Comparison of ENCODE assay signal across 14 cellular contexts in genomic region chr18:75167137-75167536, GRCh38. TPM values are rescaled to one million over a fixed set of nuclear protein-coding genes. Genes with fewer than 3 reads are reported as not detected.
DNase-seq lines count a peak whose midpoint lies in the region; ATAC-seq and TF ChIP-seq lines count a peak whose summit lies in the region.
"Had no signal": no experiment of that assay in that cellular context is flagged by ENCODE, and none has a peak within 500 bp of the region (broad histone marks: within the 10 kb centered on the region; RNA-seq: fewer than 3 reads in every experiment).

No MANE protein-coding gene starts in this region.

- H3K36me3 ChIP-seq in SJSA1 (no peaks in the 10 kb centered on the region), muscle layer of colon (ENCODE audit: insufficient read depth, low read length) (no peaks in the 10 kb centered on the region), subcutaneous abdominal adipose tissue (ENCODE audit: control insufficient read depth in 5 of 5, insufficient read depth in 5 of 5, low read length in 5 of 5) (no peaks in the 10 kb centered on the region), psoas muscle (ENCODE audit: insufficient read depth in 1 of 2, low read depth in 1 of 2) (no peaks in the 10 kb centered on the region)
- H3K36me3 ChIP-seq: BE2C had no signal

- H3K27ac ChIP-seq in SJSA1 (no peak overlapping the region), muscle layer of colon (ENCODE audit: low read depth, low read length) (peak overlapping the region; percentile 33), subcutaneous abdominal adipose tissue (ENCODE audit: low read depth, low read length) (peak overlapping the region; percentile 6), psoas muscle (no peak overlapping the region)
- H3K27ac ChIP-seq: A549, C4-2B had no signal

- H3K27me3 ChIP-seq in SJSA1 (replicated peaks) (no peaks in the 10 kb centered on the region), muscle layer of colon (ENCODE audit: control insufficient read depth in 1 of 2, insufficient read depth in 2 of 2, low read length in 2 of 2) (no peaks in the 10 kb centered on the region), subcutaneous abdominal adipose tissue (ENCODE audit: control insufficient read depth in 5 of 5, insufficient read depth in 4 of 5, low read length in 5 of 5) (no peaks in the 10 kb centered on the region), psoas muscle (ENCODE audit: insufficient read depth in 3 of 3, low read length in 2 of 3) (no peaks in the 10 kb centered on the region)
- H3K27me3 ChIP-seq: BE2C had no signal

- DNase-seq in D341Med (ENCODE audit: low spot score) (peak; percentile 14), SJSA1 (ENCODE audit: low read depth in 1 of 2, low spot score in 2 of 2) (no peak), psoas muscle (no peak), SIG-M5 (lab: John Stamatoyannopoulos, UW) (no peak)
- DNase-seq: BE2C; CD4-positive, alpha-beta memory T cell; DMS153; EL; GOT3; H9 had no signal

- H3K9ac ChIP-seq in muscle layer of colon (ENCODE audit: low read length) (no peak overlapping the region), subcutaneous abdominal adipose tissue (ENCODE audit: low read length in 5 of 5) (no peak overlapping the region)

- WGBS in psoas muscle, 3 donors: 86 to 89% (median 89%) methylated on average over 10 of the region's 10 CpGs

- intact Hi-C loops in psoas muscle (cut with DNase I): loop anchor here in 1 of 2 donors (10.0 kb wide), 1 partner anchor 308 kb away; no protein-coding TSS in a partner anchor

- H3K4me1 ChIP-seq in SJSA1 (replicated peaks) (peaks cover 14% of the 10 kb centered on the region), muscle layer of colon (ENCODE audit: insufficient read depth, low read length) (peaks cover 11% of the 10 kb centered on the region), subcutaneous abdominal adipose tissue (ENCODE audit: control insufficient read depth in 5 of 5, insufficient read depth in 5 of 5, low read length in 5 of 5) (peaks cover 0 to 38% (median 0%) of the 10 kb centered on the region in 5 donors), psoas muscle (peaks cover 14% of the 10 kb centered on the region)
- H3K4me1 ChIP-seq: A549, BE2C had no signal

- ATAC-seq in psoas muscle: no peak
- ATAC-seq: A549 had no signal

- peak overlapping the region; percentile 42 for H3K4me3 ChIP-seq in SJSA1
- H3K4me3 ChIP-seq in muscle layer of colon (ENCODE audit: low read depth in 1 of 2, low read length in 2 of 2): no peak overlapping the region
- H3K4me3 ChIP-seq in subcutaneous abdominal adipose tissue (ENCODE audit: low read depth in 1 of 5, low read length in 5 of 5): no peak overlapping the region
- H3K4me3 ChIP-seq in psoas muscle: no peak overlapping the region
- H3K4me3 ChIP-seq: A549 had no signal

- TF ChIP-seq CTCF in psoas muscle (IDR thresholded peaks at IDR 0.05): no peak

- no peaks in the 10 kb centered on the region for H3K9me3 ChIP-seq in SJSA1 (replicated peaks)
- no peaks in the 10 kb centered on the region for H3K9me3 ChIP-seq in muscle layer of colon (ENCODE audit: low read length)
- H3K9me3 ChIP-seq in subcutaneous abdominal adipose tissue (ENCODE audit: control insufficient read depth in 5 of 5, low read length in 5 of 5): no peaks in the 10 kb centered on the region
- H3K9me3 ChIP-seq in psoas muscle: no peaks in the 10 kb centered on the region
- H3K9me3 ChIP-seq: A549, BE2C had no signal

RNA-seq across cellular contexts. Expression of gene PTGR3, which starts 41.8 kb away (rescaled TPM):
- 16.2 and 17.4 TPM in 2 replicates for total RNA-seq in SJSA1 (2014; rRNA removed; shearing (Covaris generic))
- 10 to 100 TPM; 29.0 to 66.4 (median 52.8) TPM for total RNA-seq in psoas muscle
- 10 to 100 TPM; 20.6 to 31.7 (median 23.6) TPM for polyA plus RNA-seq in psoas muscle

RNA-seq across cellular contexts. Expression of gene TSHZ1, which starts 43.5 kb away (rescaled TPM):
- 8.1 and 12.4 TPM in 2 replicates for total RNA-seq in SJSA1 (2014; rRNA removed; shearing (Covaris generic))
- 1 to 10 TPM; 7.8 to 9.9 (median 9.8) TPM for total RNA-seq in psoas muscle
- polyA plus RNA-seq in psoas muscle: 10 to 100 TPM in 1 of 3 donors, 1 to 10 TPM in 2; 2.0 to 10.5 (median 3.2) TPM

Comparison
In these comparisons a context has a peak if more than half of its experiments do, and no peak if none do; other contexts are left out.
1. H3K27ac ChIP-seq: peak in muscle layer of colon (single experiment) and subcutaneous abdominal adipose tissue (single experiment); none in SJSA1 (single experiment) and psoas muscle (single experiment).